In the genomic region with DNA sequence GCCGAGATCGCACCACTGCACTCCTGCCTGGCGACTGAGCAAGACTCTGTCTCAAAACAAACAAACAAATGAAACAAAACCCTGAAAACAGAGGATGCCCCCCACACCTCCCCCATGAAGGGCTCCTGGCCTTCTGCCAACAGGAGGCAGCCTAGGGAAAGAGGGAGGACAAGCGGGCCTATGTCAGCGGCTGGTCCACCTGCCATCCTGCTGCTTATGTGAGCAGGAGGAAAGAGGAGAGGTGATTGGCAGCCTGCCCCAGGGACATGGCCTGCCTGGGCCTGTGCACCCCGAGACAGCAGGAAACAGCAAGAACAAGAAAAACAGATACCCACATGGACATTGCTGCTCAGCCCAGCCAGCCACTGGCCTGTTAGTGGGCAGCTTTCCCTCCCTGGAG, we compare ENCODE assay signal across 21 cellular contexts. TPM values are rescaled to one million over a fixed set of nuclear protein-coding genes. Genes with fewer than 3 reads are reported as not detected.
DNase-seq lines count a peak whose midpoint lies in the region; ATAC-seq and TF ChIP-seq lines count a peak whose summit lies in the region.
"Had no signal": no experiment of that assay in that cellular context is flagged by ENCODE, and none has a peak within 500 bp of the region (broad histone marks: within the 10 kb centered on the region; RNA-seq: fewer than 3 reads in every experiment).

No MANE protein-coding gene starts in this region.

- H3K4me3 ChIP-seq in endodermal cell (ENCODE audit: low read length): no peak overlapping the region
- H3K4me3 ChIP-seq: body of pancreas, hepatocyte, stomach, vagina had no signal

- H3K27ac ChIP-seq in endodermal cell (ENCODE audit: low read depth, low read length): no peak overlapping the region
- H3K27ac ChIP-seq: body of pancreas, hepatocyte, neutrophil, stomach, vagina had no signal

- no peaks in the 10 kb centered on the region for H3K9me3 Mint-ChIP-seq in endodermal cell
- H3K9me3 Mint-ChIP-seq: CD4-positive, alpha-beta T cell had no signal

- H3K27ac Mint-ChIP-seq in endodermal cell: no peak overlapping the region
- H3K27ac Mint-ChIP-seq: activated naive CD8-positive, alpha-beta T cell; CD4-positive, alpha-beta T cell had no signal

- no peak for ATAC-seq in HG02938 (IDR thresholded peaks at IDR 0.05; ENCODE audit: unreplicated experiment)
- ATAC-seq in HG02642 (IDR thresholded peaks at IDR 0.05; ENCODE audit: poor library complexity, unreplicated experiment): no peak
- ATAC-seq: body of pancreas had no signal

- H3K27me3 ChIP-seq in endodermal cell (ENCODE audit: control insufficient read depth, insufficient read depth, low read length, poor library complexity, severe bottlenecking): no peaks in the 10 kb centered on the region
- H3K27me3 ChIP-seq: body of pancreas, hepatocyte, neutrophil, stomach, vagina had no signal

- H3K27me3 Mint-ChIP-seq in endodermal cell (ENCODE audit: insufficient read depth): no peaks in the 10 kb centered on the region
- H3K27me3 Mint-ChIP-seq: activated naive CD8-positive, alpha-beta T cell; CD4-positive, alpha-beta T cell had no signal

- DNase-seq in COR-L47 (lab: John Stamatoyannopoulos, UW) (peak; percentile 35), NCI-H1092 (lab: John Stamatoyannopoulos, UW) (peak; percentile 53), NCI-H69 (lab: John Stamatoyannopoulos, UW) (peak; percentile 14), endodermal cell (no peak), COLO829 (ENCODE audit: low spot score) (no peak), foreskin melanocyte (no peak)
- DNase-seq: activated CD4-positive, alpha-beta T cell treated with anti-CD3 and anti-CD28 coated beads, Interleukin-2, amount 50 U/mL, for 1 hour; body of pancreas; CD4-positive, alpha-beta T cell; dermis blood vessel endothelial cell; GF-D8; Karpas-422; kidney glomerular epithelial cell; midbrain; stomach had no signal

- no peak overlapping the region for H3K4me3 Mint-ChIP-seq in endodermal cell
- H3K4me3 Mint-ChIP-seq: activated naive CD8-positive, alpha-beta T cell; CD4-positive, alpha-beta T cell had no signal

- no peaks in the 10 kb centered on the region for H3K9me3 ChIP-seq in endodermal cell (ENCODE audit: control insufficient read depth, low read length)
- H3K9me3 ChIP-seq: body of pancreas, neutrophil, stomach, vagina had no signal

- H3K4me1 Mint-ChIP-seq in endodermal cell: peaks cover 2% of the 10 kb centered on the region

- no peak overlapping the region for H3K9ac ChIP-seq in endodermal cell (ENCODE audit: extremely low read depth, low read length, poor library complexity, severe bottlenecking)

- 91 to 100% methylated on average over 2 to 6 of the region's 6 CpGs for WGBS in endodermal cell (ENCODE audit: insufficient coverage in 1 of 2, insufficient read length in 1 of 2), 2 experiments

- H3K36me3 ChIP-seq in endodermal cell (ENCODE audit: control insufficient read depth, insufficient read depth, low read length): peaks cover 7% of the 10 kb centered on the region
- H3K36me3 ChIP-seq: neutrophil, vagina had no signal

- TF ChIP-seq CTCF in endodermal cell (conservative IDR thresholded peaks at IDR 0.05): peak; percentile 23

- peaks cover 16% of the 10 kb centered on the region for H3K36me3 Mint-ChIP-seq in endodermal cell (ENCODE audit: low read depth)
- H3K36me3 Mint-ChIP-seq: activated naive CD8-positive, alpha-beta T cell had no signal

- H3K4me1 ChIP-seq in endodermal cell (ENCODE audit: control insufficient read depth, insufficient read depth, low read length): no peaks in the 10 kb centered on the region
- H3K4me1 ChIP-seq: body of pancreas, stomach, vagina had no signal

RNA-seq across cellular contexts. Expression of a gene that starts 9.1 kb away (rescaled TPM):
- total RNA-seq in endodermal cell: 10 to 100 TPM; 21.4 to 29.6 TPM
- polyA plus RNA-seq in endodermal cell (2013, experiment 1 of 2): 33.6 TPM
- 24.9 TPM for polyA plus RNA-seq in endodermal cell (2013, experiment 2 of 2)

RNA-seq across cellular contexts. Expression of a gene that starts 12.6 kb away (rescaled TPM):
- 10 to 100 TPM; 14.2 to 17.2 TPM for total RNA-seq in endodermal cell
- 11.1 TPM for polyA plus RNA-seq in endodermal cell (2013, experiment 1 of 2)
- polyA plus RNA-seq in endodermal cell (2013, experiment 2 of 2): 10.6 TPM

RNA-seq across cellular contexts. Expression of a gene that starts 38.2 kb away (rescaled TPM):
- 10 to 100 TPM; 34.4 to 38.0 TPM for total RNA-seq in endodermal cell
- polyA plus RNA-seq in endodermal cell (2013, experiment 1 of 2): 36.7 TPM
- 29.4 TPM for polyA plus RNA-seq in endodermal cell (2013, experiment 2 of 2)

RNA-seq across cellular contexts. Expression of a gene that starts 50.8 kb away (rescaled TPM):
- 10 to 100 TPM; 79.1 to 85.6 TPM for total RNA-seq in endodermal cell
- 62.8 TPM for polyA plus RNA-seq in endodermal cell (2013, experiment 1 of 2)
- polyA plus RNA-seq in endodermal cell (2013, experiment 2 of 2): 47.9 TPM

Comparison
In these comparisons a context has a peak if more than half of its experiments do, and no peak if none do; other contexts are left out.
1. DNase-seq: peak in COR-L47 (single experiment), NCI-H1092 (single experiment) and NCI-H69 (single experiment); none in endodermal cell (single experiment), COLO829 (single experiment) and foreskin melanocyte (single experiment).